In genomic region chr19:14954071-14954655, GRCh38 we compare ENCODE assay signal across 29 cellular contexts. TPM values are rescaled to one million over a fixed set of nuclear protein-coding genes. Genes with fewer than 3 reads are reported as not detected.
DNase-seq lines count a peak whose midpoint lies in the region; ATAC-seq, FAIRE-seq and TF ChIP-seq lines count a peak whose summit lies in the region.
"Had no signal": no experiment of that assay in that cellular context is flagged by ENCODE, and none has a peak within 500 bp of the region (broad histone marks: within the 10 kb centered on the region; RNA-seq: fewer than 3 reads in every experiment).

No MANE protein-coding gene starts in this region.

- H3K27ac ChIP-seq in HCT116 (ENCODE audit: low read depth, low read length) (no peak overlapping the region), kidney (ENCODE audit: low read depth in 2 of 2, low read length in 2 of 2) (no peak overlapping the region), PC-3 (ENCODE audit: low read length) (no peak overlapping the region)
- H3K27ac ChIP-seq: dorsolateral prefrontal cortex had no signal

- H3K79me2 ChIP-seq in HCT116 (ENCODE audit: insufficient read depth, low read length), result no peaks in the 10 kb centered on the region
- no peaks in the 10 kb centered on the region for H3K79me2 ChIP-seq in PC-3 (ENCODE audit: low read length)

- TF ChIP-seq RAD21 in HCT116 (IDR thresholded peaks at IDR 0.05; ENCODE audit: low read depth), result no peak

- H3K4me1 ChIP-seq in HCT116 (ENCODE audit: control insufficient read depth in 1 of 2, insufficient read depth in 2 of 2, low read length in 2 of 2) (no peaks in the 10 kb centered on the region), kidney (ENCODE audit: control insufficient read depth in 1 of 2, insufficient read depth in 1 of 2, low read depth in 1 of 2, low read length in 2 of 2) (no peaks in the 10 kb centered on the region), PC-3 (ENCODE audit: insufficient read depth, low read length) (no peaks in the 10 kb centered on the region)

- RAD21 ChIA-PET in HCT116 (lab: Charles Lee; ENCODE audit: low non-redundant PET in 1 of 2, low total read pairs in 2 of 2, uncharacterized antibody in 2 of 2, unreplicated experiment in 2 of 2), result no interaction called here

- TF ChIP-seq CTCF in HCT116 (IDR thresholded peaks at IDR 0.05 in 2 of 3, conservative IDR thresholded peaks at IDR 0.05 in 1 of 3; ENCODE audit: borderline replicate concordance in 1 of 3, insufficient read depth in 1 of 3, low read depth in 2 of 3, low read length in 2 of 3) (no peak), kidney (IDR thresholded peaks at IDR 0.05; ENCODE audit: borderline replicate concordance, extremely low read depth, insufficient read depth) (no peak), PC-3 (conservative IDR thresholded peaks at IDR 0.05; ENCODE audit: low read depth, low read length) (no peak)

- no peak overlapping the region for H3K9ac ChIP-seq in HCT116 (ENCODE audit: low read length)
- H3K9ac ChIP-seq in kidney (ENCODE audit: low read length in 2 of 2), result no peak overlapping the region
- no peak overlapping the region for H3K9ac ChIP-seq in PC-3 (ENCODE audit: low read length)

- H2AFZ ChIP-seq in HCT116 (ENCODE audit: low read depth, low read length, poor library complexity, severe bottlenecking) (no peak overlapping the region), PC-3 (ENCODE audit: low read length) (no peak overlapping the region)

- H3K27me3 ChIP-seq in HCT116 (ENCODE audit: insufficient read depth, low read length) (no peaks in the 10 kb centered on the region), PC-3 (ENCODE audit: low read length) (no peaks in the 10 kb centered on the region)

- H3K36me3 ChIP-seq in HCT116 (ENCODE audit: control insufficient read depth in 1 of 2, insufficient read depth in 2 of 2, low read length in 2 of 2) (no peaks in the 10 kb centered on the region), kidney (ENCODE audit: control insufficient read depth in 1 of 2, insufficient read depth in 2 of 2, low read length in 2 of 2) (no peaks in the 10 kb centered on the region), PC-3 (ENCODE audit: low read depth, low read length) (no peaks in the 10 kb centered on the region)

- H3K9me3 ChIP-seq in HCT116 (ENCODE audit: control insufficient read depth in 1 of 2, insufficient read depth in 1 of 2, low read depth in 1 of 2, low read length in 2 of 2), result no peaks in the 10 kb centered on the region; a peak in 1 of 4 replicates
- peaks cover 9 to 11% of the 10 kb centered on the region in 2 donors for H3K9me3 ChIP-seq in kidney (ENCODE audit: control insufficient read depth in 1 of 2, low read length in 2 of 2)
- H3K9me3 ChIP-seq in PC-3 (ENCODE audit: low read length), result 0 out of 2 replicates have a peak, but pooled peaks cover 10% of the 10 kb centered on the region

- POLR2A ChIA-PET in HCT116 (lab: Charles Lee), result no interaction called here
- POLR2A ChIA-PET in PC-3 (lab: Charles Lee; ENCODE audit: unreplicated experiment), result no interaction called here

- H4K20me1 ChIP-seq in HCT116 (ENCODE audit: insufficient read depth) (no peaks in the 10 kb centered on the region), PC-3 (ENCODE audit: low read length) (no peaks in the 10 kb centered on the region)

- H3K4me3 ChIP-seq in HCT116 (replicated peaks in 1 of 2; ENCODE audit: low read depth in 1 of 2, low read length in 2 of 2) (no peak overlapping the region), kidney (ENCODE audit: low read length in 2 of 2) (no peak overlapping the region), PC-3 (ENCODE audit: low read length) (no peak overlapping the region)
- H3K4me3 ChIP-seq: dorsolateral prefrontal cortex had no signal

- H3K9me2 ChIP-seq in HCT116 (ENCODE audit: insufficient read depth), result no peaks in the 10 kb centered on the region
- no peaks in the 10 kb centered on the region for H3K9me2 ChIP-seq in PC-3 (replicated peaks; ENCODE audit: low read length)

- no peak for FAIRE-seq in kidney (lab: Jason Lieb, UNC)
- FAIRE-seq: A204.1, endothelial cell of umbilical vein, G401.6, HTR-8/SVneo, TTC549 had no signal

- no TSS peak for BruUV-seq in HCT116 (replicated peaks; lab: Mats Ljungman, UMichigan)
- BruUV-seq in PC-3 (replicated peaks; lab: Mats Ljungman, UMichigan), result no TSS peak

- no peak for TF ChIP-seq POLR2A in HCT116 (IDR thresholded peaks at IDR 0.05; ENCODE audit: borderline replicate concordance, extremely low read depth, insufficient read depth, insufficient read length)

- H3K4me2 ChIP-seq in HCT116 (ENCODE audit: low read length) (no peak overlapping the region), PC-3 (ENCODE audit: low read length) (no peak overlapping the region)

- peak; percentile 30 for DNase-seq in activated CD4-positive, CD25-positive, alpha-beta regulatory T cell treated with anti-CD3 and anti-CD28 coated beads, Interleukin-2, amount 50 U/mL, for 72 hours
- DNase-seq in activated CD4-positive, CD25-positive, alpha-beta regulatory T cell (lab: John Stamatoyannopoulos, UW), result no peak
- no peak for DNase-seq in HCT116 (ENCODE audit: low read depth, low spot score)
- DNase-seq in SW480 (ENCODE audit: low spot score), result peak; percentile 35
- DNase-seq in kidney, result peak; percentile 61
- DNase-seq in PC-3, result no peak
- DNase-seq in NCI-H510A (lab: John Stamatoyannopoulos, UW), result no peak
- DNase-seq in superior temporal gyrus (ENCODE audit: extremely low spot score), result no peak
- DNase-seq: activated CD4-positive, alpha-beta T cell treated with anti-CD3 and anti-CD28 coated beads, Interleukin-2, amount 10 ng/mL, durations not matched to agents 24 days and 14 days; activated naive CD8-positive, alpha-beta T cell treated with anti-CD3 and anti-CD28 coated beads, Interleukin-2, amount 10 ng/mL, durations not matched to agents 7 days and 5 days; AML-193; CD8-positive, alpha-beta memory T cell; DMS153; dorsolateral prefrontal cortex; glutamatergic neuron; GOT3; mesenchymal stem cell; NCI-H1092; NCI-H187; NCI-H526 treated with DMSO at 0.1 percent for 48 hours; OCI-M1; SHP77 had no signal

- peak; percentile 69 for ATAC-seq in HCT116
- no peak for ATAC-seq in PC-3

- no peaks in the 10 kb centered on the region for H3F3A ChIP-seq in PC-3 (ENCODE audit: low read length, unreplicated experiment)

- intact Hi-C loops in HCT116 (cut with micrococcal nuclease), result no loop called here
- intact Hi-C loops in kidney (cut with DNase I), result no loop called here
- intact Hi-C loops in PC-3 (cut with micrococcal nuclease), result no loop called here

- CTCF ChIA-PET in HCT116 (lab: Charles Lee) (no interaction called here), PC-3 (lab: Charles Lee) (no interaction called here)

TF ChIP-seq in HCT116, 20 proteins besides CTCF, POLR2A, EP300 and RAD21:
- no peak for TF ChIP-seq TCF7L2 (IDR thresholded peaks at IDR 0.05; ENCODE audit: borderline replicate concordance, extremely low read depth, insufficient read depth, insufficient read length)
- no peak for TF ChIP-seq FOSL1 (IDR thresholded peaks at IDR 0.05; ENCODE audit: low read depth)
- TF ChIP-seq ELF1 (IDR thresholded peaks at IDR 0.05; ENCODE audit: borderline replicate concordance, low read depth), result no peak
- no peak for TF ChIP-seq ZFX (IDR thresholded peaks at IDR 0.05)
- TF ChIP-seq SIN3A (IDR thresholded peaks at IDR 0.05; ENCODE audit: low read depth), result no peak
- no peak for TF ChIP-seq CBX3 (IDR thresholded peaks at IDR 0.05; ENCODE audit: low read depth)
- no peak for TF ChIP-seq ZNF274 (IDR thresholded peaks at IDR 0.05; ENCODE audit: low read depth, low read length)
- no peak for TF ChIP-seq ATF3 (IDR thresholded peaks at IDR 0.05)
- TF ChIP-seq REST (IDR thresholded peaks at IDR 0.05; ENCODE audit: low read depth), result no peak
- no peak for TF ChIP-seq YY1 (IDR thresholded peaks at IDR 0.05; ENCODE audit: extremely low read depth, insufficient replicate concordance, low read depth, low read length)
- no peak for TF ChIP-seq CEBPB (IDR thresholded peaks at IDR 0.05; ENCODE audit: low read depth)

RNA-seq across cellular contexts. Expression of gene OR7C2, which starts 12.9 kb away (rescaled TPM):
- total RNA-seq in HCT116 (2021; ENCODE audit: unreplicated experiment), result not detected
- not detected in 2 replicates for polyA plus RNA-seq in HCT116 (2012)
- total RNA-seq in kidney, result not detected
- polyA plus RNA-seq in kidney (ENCODE audit: insufficient read depth, low read depth, low replicate concordance), result not detected
- not detected in 2 replicates for total RNA-seq in PC-3 (2014; rRNA removed)
- total RNA-seq: activated CD4-positive, alpha-beta T cell treated with anti-CD3 and anti-CD28 coated beads, Interleukin-2, amount 10 ng/mL, durations not matched to agents 24 days and 14 days; activated naive CD8-positive, alpha-beta T cell treated with anti-CD3 and anti-CD28 coated beads, Interleukin-2, amount 10 ng/mL, durations not matched to agents 7 days and 5 days; activated T-helper 1 cell treated with anti-CD3 and anti-CD28 coated beads, Interleukin-12 subunit alpha, Interleukin-12 subunit beta, Interleukin-2, Interleukin-4 antibody, amounts not matched to agents 30 ng/mL and 10 ng/mL and 1 ng/mL, durations not matched to agents 14 hours and 24 hours and 36 hours; CD8-positive, alpha-beta memory T cell; dorsolateral prefrontal cortex; endothelial cell of umbilical vein; ureter had no signal
- polyA plus RNA-seq: CD8-positive, alpha-beta memory T cell; endothelial cell of umbilical vein had no signal

RNA-seq across cellular contexts. Expression of gene SLC1A6, which starts 25.5 kb away (rescaled TPM):
- not detected for total RNA-seq in HCT116 (2021; ENCODE audit: unreplicated experiment)
- not detected in 2 replicates for polyA plus RNA-seq in HCT116 (2012)
- total RNA-seq in kidney, result not detected
- polyA plus RNA-seq in kidney (ENCODE audit: insufficient read depth, low read depth, low replicate concordance), result not detected
- total RNA-seq in PC-3 (2014; rRNA removed), result 4.4 and 9.6 TPM in 2 replicates
- total RNA-seq: activated CD4-positive, alpha-beta T cell treated with anti-CD3 and anti-CD28 coated beads, Interleukin-2, amount 10 ng/mL, durations not matched to agents 24 days and 14 days; activated naive CD8-positive, alpha-beta T cell treated with anti-CD3 and anti-CD28 coated beads, Interleukin-2, amount 10 ng/mL, durations not matched to agents 7 days and 5 days; activated T-helper 1 cell treated with anti-CD3 and anti-CD28 coated beads, Interleukin-12 subunit alpha, Interleukin-12 subunit beta, Interleukin-2, Interleukin-4 antibody, amounts not matched to agents 30 ng/mL and 10 ng/mL and 1 ng/mL, durations not matched to agents 14 hours and 24 hours and 36 hours; CD8-positive, alpha-beta memory T cell; endothelial cell of umbilical vein had no signal
- polyA plus RNA-seq: CD8-positive, alpha-beta memory T cell; endothelial cell of umbilical vein had no signal

Comparison
In these comparisons a context has a peak if more than half of its experiments do, and no peak if none do; other contexts are left out.
1. DNase-seq: peak in activated CD4-positive, CD25-positive, alpha-beta regulatory T cell treated with anti-CD3 and anti-CD28 coated beads, Interleukin-2, amount 50 U/mL, for 72 hours (single experiment), SW480 (single experiment) and kidney (single experiment); none in activated CD4-positive, CD25-positive, alpha-beta regulatory T cell (0 of 4), HCT116 (single experiment), PC-3 (single experiment), NCI-H510A (single experiment) and superior temporal gyrus (single experiment).